Comparison of ENCODE assay signal across 8 cellular contexts in the genomic region with DNA sequence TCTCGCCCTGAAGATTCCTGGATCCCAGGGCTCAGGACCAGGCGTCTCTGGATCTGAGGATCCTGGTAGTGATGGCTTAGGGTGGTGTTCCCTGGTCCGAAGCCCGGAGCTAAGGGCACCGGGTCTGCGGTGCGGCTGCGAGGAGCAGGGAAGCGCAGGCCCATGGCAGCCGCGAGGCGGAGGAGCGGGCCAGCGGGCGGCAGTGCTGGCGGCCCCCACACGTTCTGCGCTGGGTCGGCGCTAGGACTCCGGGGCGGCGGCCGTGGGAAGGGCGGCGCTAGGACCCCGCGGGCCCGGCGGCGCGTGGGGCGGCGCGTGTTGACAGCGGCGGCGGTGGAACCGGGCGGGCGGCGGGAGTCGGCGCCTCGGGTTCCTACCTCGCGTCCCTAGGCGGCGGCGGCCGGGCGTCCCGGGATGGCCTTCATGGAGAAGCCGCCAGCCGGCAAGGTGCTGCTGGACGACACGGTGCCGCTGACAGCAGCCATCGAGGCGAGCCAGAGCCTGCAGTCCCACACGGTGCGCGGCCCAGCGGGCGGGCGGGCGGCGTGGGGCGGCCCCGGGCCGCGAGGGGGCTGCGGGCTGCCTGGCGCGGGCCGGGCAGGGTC. TPM values are rescaled to one million over a fixed set of nuclear protein-coding genes. Genes with fewer than 3 reads are reported as not detected.
DNase-seq lines count a peak whose midpoint lies in the region; ATAC-seq and TF ChIP-seq lines count a peak whose summit lies in the region.

TSS of gene PXK (plus strand) at position 318 of the 605 bp plus-strand sequence. CDS start at position 415, 97 bp downstream.

- CTCF ChIA-PET in HEK293 (lab: Yijun Ruan, JAX): interaction anchor here (0.5 to 1.3 kb wide), 5 partner anchors 26 to 199 kb away, joined by 3 to 5 read pairs (median 3); partner anchors contain the start of genes HTD2 and RPP14

- peak in 1 of 3 donors; percentile 4 for TF ChIP-seq POLR2A in spleen (IDR thresholded peaks at IDR 0.05)

- H3K36me3 ChIP-seq in HEK293 (ENCODE audit: control insufficient read depth in 2 of 2, insufficient read depth in 1 of 2, low read length in 2 of 2) (no peaks in the 10 kb centered on the region), spleen (peaks cover 0 to 5% (median 0%) of the 10 kb centered on the region in 6 donors)

- in situ Hi-C loops in GM13976 (cut with MboI; ENCODE audit: low sequenced_read_pairs, unreplicated experiment): no loop called here

- H3K9me3 ChIP-seq in HEK293 (ENCODE audit: control insufficient read depth, insufficient read depth, low read depth, low read length) (no peaks in the 10 kb centered on the region), spleen (no peaks in the 10 kb centered on the region)

- peak; percentile 95 to 96 for ATAC-seq in activated CD4-positive, CD25-positive, alpha-beta regulatory T cell treated with anti-CD3 and anti-CD28 coated beads, Interleukin-2, amount 50 U/mL, for 24 hours

- DNase-seq in GM13976 (ENCODE audit: low spot score) (peak; percentile 88), NAMALWA (ENCODE audit: low spot score) (peak; percentile 60), inferior parietal cortex (ENCODE audit: extremely low spot score) (peak; percentile 77), spleen (peak; percentile 98), NCI-H2107 (lab: John Stamatoyannopoulos, UW) (no peak)
- peak; percentile 78 for DNase-seq in central memory CD4-positive, alpha-beta T cell

- POLR2A ChIA-PET in HEK293 (lab: Yijun Ruan, JAX): interaction anchor here (0.7 to 1.4 kb wide), 2 partner anchors 18 to 361 kb away, joined by 4 to 5 read pairs; no protein-coding TSS in a partner anchor

- TF ChIP-seq CTCF in GM13976 (IDR thresholded peaks at IDR 0.05; ENCODE audit: borderline replicate concordance, control extremely low read depth, extremely low read depth, insufficient read depth, missing control alignments) (peak; percentile 46), HEK293 (tag by site-specific recombination; IDR thresholded peaks at IDR 0.05) (no peak), spleen (IDR thresholded peaks at IDR 0.05 in 8 of 11, conservative IDR thresholded peaks at IDR 0.05 in 3 of 11) (peak in 5 of 11 experiments; percentile 12 to 38 (median 19))

- H3K27ac ChIP-seq in HEK293 (ENCODE audit: extremely low read depth, low read depth, low read length) (peak within 1 kb of the TSS; percentile 69), spleen (peak within 1 kb of the TSS; percentile 49 to 94 (median 86))

- WGBS in spleen, 5 donors: 1 to 4% (median 2%) methylated on average over 15 to 76 of the region's 76 CpGs

- H3K4me1 ChIP-seq in HEK293 (ENCODE audit: control insufficient read depth, insufficient read depth, low read length): no peaks in the 10 kb centered on the region; the same call in 1 of the 2 replicates
- H3K4me1 ChIP-seq in spleen: peaks cover 19 to 57% (median 49%) of the 10 kb centered on the region in 6 donors

- intact Hi-C loops in spleen (cut with DNase I; ENCODE audit: low total_unique reads): no loop called here

- peak within 1 kb of the TSS; percentile 81 for H3K4me3 ChIP-seq in HEK293 (ENCODE audit: low read depth, low read length)
- peak within 1 kb of the TSS; percentile 72 to 92 (median 83) for H3K4me3 ChIP-seq in spleen

- no peaks in the 10 kb centered on the region for H3K27me3 ChIP-seq in spleen (replicated peaks in 1 of 7)

TF ChIP-seq in HEK293, 187 proteins besides CTCF, POLR2A, EP300 and RAD21 (continues in another document):
- TF ChIP-seq ZNF549 (tag by site-specific recombination; IDR thresholded peaks at IDR 0.05) (0 out of 2 replicates have a peak, but pooled peaks have one; percentile 20), PATZ1 (tag by site-specific recombination; IDR thresholded peaks at IDR 0.05) (peak; percentile 26; the same call in 1 of the 2 replicates), ZNF202 (tag by site-specific recombination; IDR thresholded peaks at IDR 0.05; ENCODE audit: borderline replicate concordance) (no peak), ZNF626 (tag by site-specific recombination; IDR thresholded peaks at IDR 0.05) (0 out of 2 replicates have a peak, but pooled peaks have one; percentile 37), IKZF3 (tag by site-specific recombination; IDR thresholded peaks at IDR 0.05) (peak; percentile 80), ZBTB48 (tag by site-specific recombination; IDR thresholded peaks at IDR 0.05) (peak; percentile 76), ZNF677 (tag by site-specific recombination; IDR thresholded peaks at IDR 0.05) (peak; percentile 59; the same call in 1 of the 2 replicates), ZSCAN30 (tag by site-specific recombination; IDR thresholded peaks at IDR 0.05) (peak; percentile 90), GLIS2 (tag by site-specific recombination; IDR thresholded peaks at IDR 0.05) (peak; percentile 18; the same call in 1 of the 2 replicates), GLIS1 (tag by site-specific recombination; IDR thresholded peaks at IDR 0.05) (peak; percentile 25; the same call in 1 of the 2 replicates), ZNF623 (tag by site-specific recombination; IDR thresholded peaks at IDR 0.05) (no peak), ZNF660 (tag by site-specific recombination; IDR thresholded peaks at IDR 0.05) (peak; percentile 89), ZNF169 (tag by site-specific recombination; IDR thresholded peaks at IDR 0.05) (no peak), KLF10 (tag by site-specific recombination; IDR thresholded peaks at IDR 0.05) (peak; percentile 38; the same call in 1 of the 2 replicates), ZNF184 (tag by site-specific recombination; IDR thresholded peaks at IDR 0.05) (0 out of 2 replicates have a peak, but pooled peaks have one; percentile 59), ZNF37A (tag by site-specific recombination; IDR thresholded peaks at IDR 0.05) (peak; percentile 59; the same call in 1 of the 2 replicates), YY1 (tag by site-specific recombination; IDR thresholded peaks at IDR 0.05) (peak; percentile 42; the same call in 1 of the 2 replicates), ZFP69B (tag by site-specific recombination; IDR thresholded peaks at IDR 0.05) (peak; percentile 33; the same call in 1 of the 2 replicates), ZNF600 (tag by site-specific recombination; IDR thresholded peaks at IDR 0.05) (peak; percentile 81), ZBTB17 (tag by site-specific recombination; IDR thresholded peaks at IDR 0.05) (peak; percentile 62), ZNF341 (tag by site-specific recombination; IDR thresholded peaks at IDR 0.05; ENCODE audit: low read depth) (no peak)
- TF ChIP-seq, protein P1, sequence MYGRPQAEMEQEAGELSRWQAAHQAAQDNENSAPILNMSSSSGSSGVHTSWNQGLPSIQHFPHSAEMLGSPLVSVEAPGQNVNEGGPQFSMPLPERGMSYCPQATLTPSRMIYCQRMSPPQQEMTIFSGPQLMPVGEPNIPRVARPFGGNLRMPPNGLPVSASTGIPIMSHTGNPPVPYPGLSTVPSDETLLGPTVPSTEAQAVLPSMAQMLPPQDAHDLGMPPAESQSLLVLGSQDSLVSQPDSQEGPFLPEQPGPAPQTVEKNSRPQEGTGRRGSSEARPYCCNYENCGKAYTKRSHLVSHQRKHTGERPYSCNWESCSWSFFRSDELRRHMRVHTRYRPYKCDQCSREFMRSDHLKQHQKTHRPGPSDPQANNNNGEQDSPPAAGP (tag by site-specific recombination; IDR thresholded peaks at IDR 0.05): no peak
- TF ChIP-seq, protein P2, sequence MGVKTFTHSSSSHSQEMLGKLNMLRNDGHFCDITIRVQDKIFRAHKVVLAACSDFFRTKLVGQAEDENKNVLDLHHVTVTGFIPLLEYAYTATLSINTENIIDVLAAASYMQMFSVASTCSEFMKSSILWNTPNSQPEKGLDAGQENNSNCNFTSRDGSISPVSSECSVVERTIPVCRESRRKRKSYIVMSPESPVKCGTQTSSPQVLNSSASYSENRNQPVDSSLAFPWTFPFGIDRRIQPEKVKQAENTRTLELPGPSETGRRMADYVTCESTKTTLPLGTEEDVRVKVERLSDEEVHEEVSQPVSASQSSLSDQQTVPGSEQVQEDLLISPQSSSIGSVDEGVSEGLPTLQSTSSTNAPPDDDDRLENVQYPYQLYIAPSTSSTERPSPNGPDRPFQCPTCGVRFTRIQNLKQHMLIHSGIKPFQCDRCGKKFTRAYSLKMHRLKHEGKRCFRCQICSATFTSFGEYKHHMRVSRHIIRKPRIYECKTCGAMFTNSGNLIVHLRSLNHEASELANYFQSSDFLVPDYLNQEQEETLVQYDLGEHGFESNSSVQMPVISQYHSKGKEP (tag by site-specific recombination; IDR thresholded peaks at IDR 0.05): peak; percentile 73
- TF ChIP-seq, protein P3, sequence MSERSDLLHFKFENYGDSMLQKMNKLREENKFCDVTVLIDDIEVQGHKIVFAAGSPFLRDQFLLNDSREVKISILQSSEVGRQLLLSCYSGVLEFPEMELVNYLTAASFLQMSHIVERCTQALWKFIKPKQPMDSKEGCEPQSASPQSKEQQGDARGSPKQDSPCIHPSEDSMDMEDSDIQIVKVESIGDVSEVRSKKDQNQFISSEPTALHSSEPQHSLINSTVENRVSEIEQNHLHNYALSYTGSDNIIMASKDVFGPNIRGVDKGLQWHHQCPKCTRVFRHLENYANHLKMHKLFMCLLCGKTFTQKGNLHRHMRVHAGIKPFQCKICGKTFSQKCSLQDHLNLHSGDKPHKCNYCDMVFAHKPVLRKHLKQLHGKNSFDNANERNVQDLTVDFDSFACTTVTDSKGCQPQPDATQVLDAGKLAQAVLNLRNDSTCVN (tag by site-specific recombination; optimal IDR thresholded peaks at IDR 0.05): peak; percentile 29

RNA-seq across cellular contexts. Expression of gene PXK, which starts in this region (rescaled TPM):
- 10 to 100 TPM; 39.4 to 80.9 (median 56.5) TPM for total RNA-seq in spleen
- polyA plus RNA-seq in spleen: 10 to 100 TPM; 19.3 to 25.3 (median 19.9) TPM
